19 cellular contexts compared by ENCODE assay signal in the genomic region with DNA sequence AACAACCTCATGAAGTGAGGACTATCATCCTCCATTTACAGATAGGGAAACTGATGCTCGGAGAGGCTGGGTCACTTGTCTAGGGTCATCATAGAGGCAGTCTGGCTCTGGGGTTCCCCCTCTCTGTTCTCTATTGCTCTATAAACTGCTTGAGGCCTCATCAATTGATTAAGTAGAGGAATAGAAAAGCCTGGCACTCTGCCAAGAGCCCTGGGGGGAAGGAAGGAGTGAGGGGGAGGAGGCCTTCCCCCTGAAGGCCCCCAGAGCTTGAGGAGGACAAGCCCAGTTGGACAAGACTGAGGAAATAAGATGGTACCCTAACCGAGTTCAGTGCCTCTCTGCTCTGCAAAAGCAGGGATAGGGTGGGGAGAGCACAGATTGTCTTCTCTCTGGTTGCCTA. TPM values are rescaled to one million over a fixed set of nuclear protein-coding genes. Genes with fewer than 3 reads are reported as not detected.
DNase-seq lines count a peak whose midpoint lies in the region; ATAC-seq, FAIRE-seq and TF ChIP-seq lines count a peak whose summit lies in the region.
"Had no signal": no experiment of that assay in that cellular context is flagged by ENCODE, and none has a peak within 500 bp of the region (broad histone marks: within the 10 kb centered on the region; RNA-seq: fewer than 3 reads in every experiment).

No MANE protein-coding gene starts in this region.

- dilution Hi-C loops in keratinocyte (cut with MboI; ENCODE audit: extremely low pct_ligation_motif_present, low sequenced_read_pairs): no loop called here

- no peak for TF ChIP-seq EP300 in Ishikawa (IDR thresholded peaks at IDR 0.05; ENCODE audit: borderline replicate concordance)

- H3K9me1 ChIP-seq in keratinocyte (ENCODE audit: control insufficient read depth, extremely low read depth, insufficient read depth, low read length): no peaks in the 10 kb centered on the region

- H3K4me1 ChIP-seq in keratinocyte (ENCODE audit: control insufficient read depth, extremely low read depth, insufficient read depth, low read length): peaks cover 45% of the 10 kb centered on the region
- H3K4me1 ChIP-seq in osteoblast (ENCODE audit: insufficient read depth, low read length): no peaks in the 10 kb centered on the region

- H3K79me2 ChIP-seq in keratinocyte (ENCODE audit: control insufficient read depth, insufficient read depth, low read length) (peaks cover 12% of the 10 kb centered on the region), osteoblast (ENCODE audit: insufficient read depth, low read length) (no peaks in the 10 kb centered on the region)

- FAIRE-seq in keratinocyte (lab: Jason Lieb, UNC): peak; percentile 58
- FAIRE-seq: RCC 7860 had no signal

- H2AFZ ChIP-seq in keratinocyte (ENCODE audit: control insufficient read depth, low read length) (no peak overlapping the region), osteoblast (ENCODE audit: low read length) (no peak overlapping the region)

- H3K36me3 ChIP-seq in keratinocyte (ENCODE audit: control insufficient read depth in 2 of 2, extremely low read depth in 1 of 2, insufficient read depth in 2 of 2, low read length in 2 of 2): no peaks in the 10 kb centered on the region
- H3K36me3 ChIP-seq in osteoblast (ENCODE audit: insufficient read depth, low read length): no peaks in the 10 kb centered on the region

- H4K20me1 ChIP-seq in keratinocyte (ENCODE audit: control insufficient read depth, extremely low read depth, insufficient read depth, low read length) (no peaks in the 10 kb centered on the region), osteoblast (ENCODE audit: insufficient read depth, low read length) (no peaks in the 10 kb centered on the region)

- no peak for TF ChIP-seq RAD21 in Ishikawa (IDR thresholded peaks at IDR 0.05; ENCODE audit: low read depth)

- TF ChIP-seq CTCF in keratinocyte (optimal IDR thresholded peaks at IDR 0.05 in 1 of 3, IDR thresholded peaks at IDR 0.05 in 1 of 3, conservative IDR thresholded peaks at IDR 0.05 in 1 of 3; ENCODE audit: extremely low read depth in 1 of 3, insufficient read depth in 2 of 3, low read length in 3 of 3) (no peak), osteoblast (IDR thresholded peaks at IDR 0.05; ENCODE audit: extremely low read depth, low read depth, low read length) (no peak)

- H3K27me3 ChIP-seq in keratinocyte (ENCODE audit: control insufficient read depth, extremely low read depth, insufficient read depth, low read length) (no peaks in the 10 kb centered on the region), osteoblast (ENCODE audit: insufficient read depth, low read length) (no peaks in the 10 kb centered on the region)

- no peak overlapping the region for H3K27ac ChIP-seq in keratinocyte (ENCODE audit: control insufficient read depth, insufficient read depth, low read length)
- no peak overlapping the region for H3K27ac ChIP-seq in osteoblast (ENCODE audit: low read depth, low read length)
- H3K27ac ChIP-seq: KMS-11 had no signal

- H3K4me3 ChIP-seq in keratinocyte (ENCODE audit: control insufficient read depth in 2 of 3, extremely low read depth in 1 of 3, insufficient read depth in 2 of 3, low read depth in 1 of 3, low read length in 3 of 3) (no peak overlapping the region), osteoblast (ENCODE audit: insufficient read depth, low read length) (no peak overlapping the region)

- H3K9ac ChIP-seq in keratinocyte (ENCODE audit: control insufficient read depth, extremely low read depth, insufficient read depth, low read length): no peak overlapping the region
- H3K9ac ChIP-seq: KMS-11 had no signal

- peak; percentile 16 for DNase-seq in NCI-H146 (lab: John Stamatoyannopoulos, UW)
- no peak for DNase-seq in NCI-H146 treated with DMSO at 0.1 percent for 48 hours (lab: John Stamatoyannopoulos, UW; ENCODE audit: unreplicated experiment)
- no peak for DNase-seq in keratinocyte (ENCODE audit: low read depth, low spot score)
- DNase-seq in osteoblast (ENCODE audit: insufficient read length, low spot score, missing footprints): peak; percentile 5
- DNase-seq in SW 1271 (lab: John Stamatoyannopoulos, UW): no peak
- DNase-seq: 8988T, C1 segment of cervical spinal cord, GOT3, HFFc6, NCI-H1092, NCI-H2029, NCI-H226, NCI-H774 had no signal

- no peak for ATAC-seq in GM21528 (IDR thresholded peaks at IDR 0.05; ENCODE audit: low FRiP score, unreplicated experiment)
- ATAC-seq in HG02938 (IDR thresholded peaks at IDR 0.05; ENCODE audit: unreplicated experiment): no peak

- H3K9me3 ChIP-seq in keratinocyte (ENCODE audit: control insufficient read depth, low read depth, low read length) (no peaks in the 10 kb centered on the region), osteoblast (ENCODE audit: low read depth, low read length) (no peaks in the 10 kb centered on the region)

- no peak overlapping the region for H3K4me2 ChIP-seq in keratinocyte (ENCODE audit: control insufficient read depth, extremely low read depth, insufficient read depth, low read depth, low read length)
- no peak overlapping the region for H3K4me2 ChIP-seq in osteoblast (ENCODE audit: insufficient read depth, low read length)
- H3K4me2 ChIP-seq: KMS-11 had no signal

TF ChIP-seq in Ishikawa, 13 proteins besides CTCF, POLR2A, EP300 and RAD21:
- TF ChIP-seq NFIC (IDR thresholded peaks at IDR 0.05): 0 out of 2 replicates have a peak, but pooled peaks have one; percentile 31
- TF ChIP-seq, protein P1, sequence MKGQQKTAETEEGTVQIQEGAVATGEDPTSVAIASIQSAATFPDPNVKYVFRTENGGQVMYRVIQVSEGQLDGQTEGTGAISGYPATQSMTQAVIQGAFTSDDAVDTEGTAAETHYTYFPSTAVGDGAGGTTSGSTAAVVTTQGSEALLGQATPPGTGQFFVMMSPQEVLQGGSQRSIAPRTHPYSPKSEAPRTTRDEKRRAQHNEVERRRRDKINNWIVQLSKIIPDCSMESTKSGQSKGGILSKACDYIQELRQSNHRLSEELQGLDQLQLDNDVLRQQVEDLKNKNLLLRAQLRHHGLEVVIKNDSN (IDR thresholded peaks at IDR 0.05): no peak

RNA-seq across cellular contexts. Expression of a gene that starts 21.0 kb away (rescaled TPM):
- 1.8 to 4.5 TPM (median 2.8 TPM) in 3 replicates for polyA plus RNA-seq in keratinocyte
- polyA plus RNA-seq in keratinocyte (2011; ENCODE audit: low read depth): 3.7 TPM
- 1.5 and 3.2 TPM in 2 replicates for polyA plus RNA-seq in keratinocyte (2011; cell fraction: cytosol; rRNA removed)
- polyA plus RNA-seq in keratinocyte (2011; cell fraction: nucleus; rRNA removed): 19.9 and 28.4 TPM in 2 replicates
- polyA plus RNA-seq in keratinocyte (2012; ENCODE audit: low replicate concordance): 7.8 and 12.4 TPM in 2 replicates
- polyA minus RNA-seq in keratinocyte: 7.4 to 36.6 TPM (median 10.1 TPM) in 3 replicates
- polyA minus RNA-seq in keratinocyte (2011; cell fraction: cytosol; rRNA and poly(A)+ RNA removed): 14.6 TPM
- 54.6 and 59.8 TPM in 2 replicates for polyA minus RNA-seq in keratinocyte (2011; cell fraction: nucleus; rRNA and poly(A)+ RNA removed)
- total RNA-seq in osteoblast: under 0.01 TPM in 2 replicates
- total RNA-seq: MCF 10A had no signal

Comparison
In these comparisons a context has a peak if more than half of its experiments do, and no peak if none do; other contexts are left out.
1. DNase-seq: peak in NCI-H146 (single experiment) and osteoblast (single experiment); none in NCI-H146 treated with DMSO at 0.1 percent for 48 hours (single experiment), keratinocyte (single experiment) and SW 1271 (0 of 2).